In the genomic region with DNA sequence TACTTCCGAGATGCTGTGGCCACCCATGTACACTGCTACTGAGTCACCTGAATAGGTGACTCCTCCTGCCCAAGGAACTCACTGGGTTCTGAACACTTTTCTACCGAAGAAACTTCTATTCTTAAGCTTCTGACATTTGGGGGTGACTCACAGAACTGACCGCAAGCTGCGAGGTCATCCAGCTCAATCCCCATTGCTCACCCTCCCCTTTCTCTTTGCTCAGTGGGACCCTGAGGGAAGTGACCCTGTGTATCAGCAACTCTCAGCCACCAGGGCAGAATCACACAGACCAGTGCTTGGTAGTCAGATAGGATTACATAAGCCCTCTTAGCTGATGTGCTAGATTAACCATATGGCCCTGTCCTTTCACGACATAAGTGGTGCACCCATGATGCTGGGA, we compare ENCODE assay signal across 16 cellular contexts. TPM values are rescaled to one million over a fixed set of nuclear protein-coding genes. Genes with fewer than 3 reads are reported as not detected.
DNase-seq lines count a peak whose midpoint lies in the region; FAIRE-seq and TF ChIP-seq lines count a peak whose summit lies in the region.
"Had no signal": no experiment of that assay in that cellular context is flagged by ENCODE, and none has a peak within 500 bp of the region (broad histone marks: within the 10 kb centered on the region; RNA-seq: fewer than 3 reads in every experiment).

No MANE protein-coding gene starts in this region.

- H3K27ac ChIP-seq in astrocyte (ENCODE audit: low read depth, low read length): peak overlapping the region; percentile 93
- H3K27ac ChIP-seq: C4-2B had no signal

- no peak overlapping the region for H3K4me3 Mint-ChIP-seq in astrocyte (ENCODE audit: unreplicated experiment)
- H3K4me3 Mint-ChIP-seq in activated CD4-positive, alpha-beta memory T cell treated with anti-CD3 and anti-CD28 coated beads for 36 hours: no peak overlapping the region
- H3K4me3 Mint-ChIP-seq: IgD-negative memory B cell had no signal

- H3K79me2 ChIP-seq in astrocyte (ENCODE audit: insufficient read depth, low read length): no peaks in the 10 kb centered on the region

- H3K9ac ChIP-seq in astrocyte (ENCODE audit: low read length): peak overlapping the region; percentile 65

- H3K4me1 Mint-ChIP-seq in astrocyte (ENCODE audit: low read depth, unreplicated experiment): peaks cover 70% of the 10 kb centered on the region
- no peaks in the 10 kb centered on the region for H3K4me1 Mint-ChIP-seq in activated CD4-positive, alpha-beta memory T cell treated with anti-CD3 and anti-CD28 coated beads for 36 hours (ENCODE audit: low read depth)
- H3K4me1 Mint-ChIP-seq: IgD-negative memory B cell had no signal

- no peaks in the 10 kb centered on the region for H3K9me3 Mint-ChIP-seq in astrocyte (ENCODE audit: unreplicated experiment)
- H3K9me3 Mint-ChIP-seq in activated CD4-positive, alpha-beta memory T cell treated with anti-CD3 and anti-CD28 coated beads for 36 hours: no peaks in the 10 kb centered on the region

- DNase-seq in Daoy (ENCODE audit: low read depth): peak; percentile 51
- DNase-seq in LHCN-M2 (ENCODE audit: low read depth): peak; percentile 89
- DNase-seq in astrocyte (ENCODE audit: low read depth): peak; percentile 74
- DNase-seq in kidney glomerular epithelial cell (lab: John Stamatoyannopoulos, UW): peak; percentile 17
- DNase-seq in OCI-M2 (lab: John Stamatoyannopoulos, UW; ENCODE audit: unreplicated experiment): no peak
- no peak for DNase-seq in activated CD4-positive, alpha-beta memory T cell treated with anti-CD3 and anti-CD28 coated beads for 36 hours
- DNase-seq in stimulated activated CD4-positive, alpha-beta T cell treated with anti-CD3 and anti-CD28 coated beads, Interleukin-1b, Interleukin-23, amount 100 ng/mL, for 48 hours: no peak
- DNase-seq in GM13976 (ENCODE audit: low spot score): no peak
- DNase-seq: activated effector memory CD4-positive, alpha-beta T cell treated with anti-CD3 and anti-CD28 coated beads, Interleukin-2, amount 50 U/mL, for 16 hours; glutamatergic neuron; occipital lobe; stimulated activated CD4-positive, alpha-beta T cell treated with anti-CD3 and anti-CD28 coated beads, Interleukin-12 subunit alpha, Interleukin-12 subunit beta, amount 100 ng/mL, for 4 hours had no signal

- FAIRE-seq in astrocyte (lab: Jason Lieb, UNC): peak; percentile 90
- FAIRE-seq: colon had no signal

- peak overlapping the region; percentile 75 for H3K4me2 ChIP-seq in astrocyte (ENCODE audit: low read length)

- POLR2A ChIA-PET in activated CD4-positive, alpha-beta memory T cell treated with anti-CD3 and anti-CD28 coated beads for 36 hours (lab: Charles Lee): no interaction called here

- peak overlapping the region; percentile 70 for H3K27ac Mint-ChIP-seq in astrocyte (ENCODE audit: unreplicated experiment)
- H3K27ac Mint-ChIP-seq in activated CD4-positive, alpha-beta memory T cell treated with anti-CD3 and anti-CD28 coated beads for 36 hours: no peak overlapping the region
- H3K27ac Mint-ChIP-seq: IgD-negative memory B cell had no signal

- H3K36me3 Mint-ChIP-seq in astrocyte (ENCODE audit: low read depth, unreplicated experiment): no peaks in the 10 kb centered on the region
- H3K36me3 Mint-ChIP-seq in activated CD4-positive, alpha-beta memory T cell treated with anti-CD3 and anti-CD28 coated beads for 36 hours: no peaks in the 10 kb centered on the region
- H3K36me3 Mint-ChIP-seq: IgD-negative memory B cell had no signal

- no peaks in the 10 kb centered on the region for H3K27me3 ChIP-seq in astrocyte (ENCODE audit: insufficient read depth, low read length)

- H3K4me1 ChIP-seq in astrocyte (ENCODE audit: insufficient read depth, low read length): peaks cover 59% of the 10 kb centered on the region

- in situ Hi-C loops in GM13976 (cut with MboI; ENCODE audit: low sequenced_read_pairs, unreplicated experiment): no loop called here

- intact Hi-C loops in activated CD4-positive, alpha-beta memory T cell treated with anti-CD3 and anti-CD28 coated beads for 36 hours (cut with micrococcal nuclease): no loop called here

- H2AFZ ChIP-seq in astrocyte (ENCODE audit: low read depth, low read length): no peak overlapping the region

- CTCF ChIA-PET in activated CD4-positive, alpha-beta memory T cell treated with anti-CD3 and anti-CD28 coated beads for 36 hours (lab: Charles Lee): no interaction called here

- H3K9me3 ChIP-seq in astrocyte (ENCODE audit: insufficient read depth, low read depth, low read length): no peaks in the 10 kb centered on the region

- TF ChIP-seq CTCF in astrocyte (IDR thresholded peaks at IDR 0.05; ENCODE audit: insufficient read depth, low read depth, low read length) (no peak), GM13976 (IDR thresholded peaks at IDR 0.05; ENCODE audit: borderline replicate concordance, control extremely low read depth, extremely low read depth, insufficient read depth, missing control alignments) (no peak)

- H3K36me3 ChIP-seq in astrocyte (ENCODE audit: insufficient read depth, low read length): no peaks in the 10 kb centered on the region

- peaks cover 12% of the 10 kb centered on the region for H4K20me1 ChIP-seq in astrocyte (ENCODE audit: insufficient read depth, low read length)

- no peak overlapping the region for H3K4me3 ChIP-seq in astrocyte (ENCODE audit: insufficient read depth, low read depth, low read length)

- no peaks in the 10 kb centered on the region for H3K27me3 Mint-ChIP-seq in astrocyte (ENCODE audit: low read depth, unreplicated experiment)
- H3K27me3 Mint-ChIP-seq in activated CD4-positive, alpha-beta memory T cell treated with anti-CD3 and anti-CD28 coated beads for 36 hours: peaks cover 5% of the 10 kb centered on the region
- H3K27me3 Mint-ChIP-seq: IgD-negative memory B cell had no signal

RNA-seq across cellular contexts. Expression of a gene that starts 46.3 kb away (rescaled TPM):
- total RNA-seq in Daoy (2014; rRNA removed; shearing (Covaris generic)): 0.24 TPM in 1 of 2 replicates, not detected in the other
- total RNA-seq in LHCN-M2 (2014; rRNA removed) (1.7 and 3.3 TPM in 2 replicates), astrocyte (0.31 and 0.41 TPM in 2 replicates)
- polyA plus RNA-seq in LHCN-M2 (2012): 0.26 TPM
- total RNA-seq in activated CD4-positive, alpha-beta memory T cell treated with anti-CD3 and anti-CD28 coated beads for 36 hours: not detected
- total RNA-seq: lung microvascular endothelial cell had no signal
- polyA plus RNA-seq: IgD-negative memory B cell had no signal

Comparison
In these comparisons a context has a peak if more than half of its experiments do, and no peak if none do; other contexts are left out.
1. DNase-seq: peak in Daoy (single experiment), LHCN-M2 (single experiment), astrocyte (single experiment) and kidney glomerular epithelial cell (single experiment); none in OCI-M2 (single experiment), activated CD4-positive, alpha-beta memory T cell treated with anti-CD3 and anti-CD28 coated beads for 36 hours (single experiment), stimulated activated CD4-positive, alpha-beta T cell treated with anti-CD3 and anti-CD28 coated beads, Interleukin-1b, Interleukin-23, amount 100 ng/mL, for 48 hours (single experiment) and GM13976 (single experiment).